Comparison of ENCODE assay signal across 11 cellular contexts in the genomic region with DNA sequence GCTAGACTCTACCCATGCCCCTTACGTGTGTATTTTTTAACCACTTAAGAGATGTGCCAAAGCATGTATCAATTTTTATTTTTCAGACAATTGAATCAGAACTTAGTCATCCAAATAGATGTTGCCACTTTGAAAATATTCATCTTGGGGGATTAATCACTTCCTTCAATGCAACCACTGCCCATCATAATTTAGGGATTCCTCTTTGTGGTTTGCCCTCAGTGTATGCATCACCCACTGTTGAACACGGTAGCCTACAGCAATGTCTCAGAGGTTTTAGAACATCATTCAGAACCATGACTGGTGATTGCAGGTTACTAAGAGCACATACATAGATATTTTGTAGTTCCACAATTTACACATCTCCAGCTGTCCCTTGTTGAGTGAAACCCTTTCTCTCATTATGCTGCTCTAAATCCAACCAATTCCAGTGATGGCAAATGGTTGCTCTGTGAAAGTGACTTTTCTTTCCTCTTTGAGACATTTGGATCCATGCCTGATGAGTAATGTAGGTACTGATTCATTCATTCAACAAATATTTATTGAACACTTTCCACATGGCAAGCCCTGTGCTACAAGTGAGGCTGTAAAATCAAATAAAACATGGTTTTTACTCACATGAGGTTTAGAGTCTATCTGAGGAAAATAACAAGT.
DNase-seq lines count a peak whose midpoint lies in the region; ATAC-seq, FAIRE-seq and TF ChIP-seq lines count a peak whose summit lies in the region.
"Had no signal": no experiment of that assay in that cellular context is flagged by ENCODE, and none has a peak within 500 bp of the region (broad histone marks: within the 10 kb centered on the region; RNA-seq: fewer than 3 reads in every experiment).

No MANE protein-coding gene starts in this region.

- H3K27ac Mint-ChIP-seq in naive thymus-derived CD4-positive, alpha-beta T cell, result no peak overlapping the region
- no peak overlapping the region for H3K27ac Mint-ChIP-seq in activated CD8-positive, alpha-beta memory T cell treated with anti-CD3 and anti-CD28 coated beads, Interleukin-2, amount 10 ng/mL, durations not matched to agents 7 days and 5 days

- no peak overlapping the region for H3K4me3 ChIP-seq in bronchial epithelial cell (ENCODE audit: low read depth, low read length)
- H3K4me3 ChIP-seq in naive thymus-derived CD4-positive, alpha-beta T cell (ENCODE audit: low read length), result no peak overlapping the region

- H3K36me3 ChIP-seq in bronchial epithelial cell (ENCODE audit: control insufficient read depth, insufficient read depth, low read length), result no peaks in the 10 kb centered on the region
- H3K36me3 ChIP-seq in naive thymus-derived CD4-positive, alpha-beta T cell (ENCODE audit: control insufficient read depth in 2 of 3, insufficient read depth in 3 of 3, low read length in 3 of 3), result no peaks in the 10 kb centered on the region

- intact Hi-C loops in naive thymus-derived CD4-positive, alpha-beta T cell (cut with micrococcal nuclease), result no loop called here

- peak; percentile 69 for ATAC-seq in naive thymus-derived CD4-positive, alpha-beta T cell
- ATAC-seq in HG03135 (IDR thresholded peaks at IDR 0.05; ENCODE audit: unreplicated experiment) (no peak), HG03565 (IDR thresholded peaks at IDR 0.05; ENCODE audit: unreplicated experiment) (no peak)
- ATAC-seq in activated CD8-positive, alpha-beta memory T cell treated with anti-CD3 and anti-CD28 coated beads, Interleukin-2, amount 10 ng/mL, durations not matched to agents 7 days and 5 days, result no peak

- no peak overlapping the region for H3K4me3 Mint-ChIP-seq in naive thymus-derived CD4-positive, alpha-beta T cell
- H3K4me3 Mint-ChIP-seq in activated CD8-positive, alpha-beta memory T cell treated with anti-CD3 and anti-CD28 coated beads, Interleukin-2, amount 10 ng/mL, durations not matched to agents 7 days and 5 days, result no peak overlapping the region
- H3K4me3 Mint-ChIP-seq: neural crest cell had no signal

- no peaks in the 10 kb centered on the region for H3K4me1 ChIP-seq in naive thymus-derived CD4-positive, alpha-beta T cell (ENCODE audit: control insufficient read depth in 2 of 2, insufficient read depth in 2 of 2, low read length in 2 of 2)

- no peaks in the 10 kb centered on the region for H3K36me3 Mint-ChIP-seq in naive thymus-derived CD4-positive, alpha-beta T cell
- no peaks in the 10 kb centered on the region for H3K36me3 Mint-ChIP-seq in activated CD8-positive, alpha-beta memory T cell treated with anti-CD3 and anti-CD28 coated beads, Interleukin-2, amount 10 ng/mL, durations not matched to agents 7 days and 5 days

- H3K9me3 ChIP-seq in naive thymus-derived CD4-positive, alpha-beta T cell (ENCODE audit: control insufficient read depth in 2 of 3, low read length in 3 of 3), result no peaks in the 10 kb centered on the region

- CTCF ChIA-PET in naive thymus-derived CD4-positive, alpha-beta T cell (lab: Charles Lee), result no interaction called here
- CTCF ChIA-PET in activated CD8-positive, alpha-beta memory T cell treated with anti-CD3 and anti-CD28 coated beads, Interleukin-2, amount 10 ng/mL, durations not matched to agents 7 days and 5 days (lab: Charles Lee), result no interaction called here

- peaks cover 0 to 35% (median 20%) of the 10 kb centered on the region in 5 donors for H3K27me3 Mint-ChIP-seq in naive thymus-derived CD4-positive, alpha-beta T cell
- peaks cover 55% of the 10 kb centered on the region for H3K27me3 Mint-ChIP-seq in activated CD8-positive, alpha-beta memory T cell treated with anti-CD3 and anti-CD28 coated beads, Interleukin-2, amount 10 ng/mL, durations not matched to agents 7 days and 5 days

- no peak overlapping the region for H3K27ac ChIP-seq in naive thymus-derived CD4-positive, alpha-beta T cell (ENCODE audit: low read depth, low read length)

- H3K9me3 Mint-ChIP-seq in naive thymus-derived CD4-positive, alpha-beta T cell, result peaks cover 0 to 1% (median 0%) of the 10 kb centered on the region in 11 donors
- H3K9me3 Mint-ChIP-seq in activated CD8-positive, alpha-beta memory T cell treated with anti-CD3 and anti-CD28 coated beads, Interleukin-2, amount 10 ng/mL, durations not matched to agents 7 days and 5 days (ENCODE audit: low read depth), result no peaks in the 10 kb centered on the region
- H3K9me3 Mint-ChIP-seq: neural crest cell had no signal

- peak; percentile 62 for FAIRE-seq in bronchial epithelial cell (lab: Jason Lieb, UNC)

- no peak for TF ChIP-seq CTCF in bronchial epithelial cell (IDR thresholded peaks at IDR 0.05; ENCODE audit: insufficient read depth, low read length, severe bottlenecking)

- DNase-seq in Caki2 (ENCODE audit: low read depth), result peak; percentile 83
- DNase-seq in LoVo (ENCODE audit: low spot score), result peak; percentile 86
- peak; percentile 99 for DNase-seq in bronchial epithelial cell (ENCODE audit: low read depth)
- no peak for DNase-seq in naive thymus-derived CD4-positive, alpha-beta T cell
- no peak for DNase-seq in activated CD8-positive, alpha-beta memory T cell treated with anti-CD3 and anti-CD28 coated beads, Interleukin-2, amount 10 ng/mL, durations not matched to agents 7 days and 5 days
- DNase-seq in NCI-H1048 (lab: John Stamatoyannopoulos, UW), result no peak
- DNase-seq: effector CD4-positive, alpha-beta T cell; NCI-H2081 treated with DMSO at 0.1 percent for 48 hours had no signal

- H3K4me1 Mint-ChIP-seq in naive thymus-derived CD4-positive, alpha-beta T cell, result peaks cover 0 to 5% (median 0%) of the 10 kb centered on the region in 7 donors
- peaks cover 6% of the 10 kb centered on the region for H3K4me1 Mint-ChIP-seq in activated CD8-positive, alpha-beta memory T cell treated with anti-CD3 and anti-CD28 coated beads, Interleukin-2, amount 10 ng/mL, durations not matched to agents 7 days and 5 days

- H3K27me3 ChIP-seq in bronchial epithelial cell (ENCODE audit: control insufficient read depth, insufficient read depth, low read length), result no peaks in the 10 kb centered on the region
- no peaks in the 10 kb centered on the region for H3K27me3 ChIP-seq in naive thymus-derived CD4-positive, alpha-beta T cell (ENCODE audit: control insufficient read depth in 2 of 2, insufficient read depth in 2 of 2, low read length in 2 of 2)

- POLR2A ChIA-PET in naive thymus-derived CD4-positive, alpha-beta T cell (lab: Charles Lee), result no interaction called here

- in situ Hi-C loops in Caki2 (cut with HindIII; ENCODE audit: low pct_unique_long_range_greater_than_20kb, low sequenced_read_pairs), result no loop called here

Comparison
In these comparisons a context has a peak if more than half of its experiments do, and no peak if none do; other contexts are left out.
1. DNase-seq: peak in Caki2 (single experiment), LoVo (single experiment) and bronchial epithelial cell (single experiment); none in naive thymus-derived CD4-positive, alpha-beta T cell (0 of 9), activated CD8-positive, alpha-beta memory T cell treated with anti-CD3 and anti-CD28 coated beads, Interleukin-2, amount 10 ng/mL, durations not matched to agents 7 days and 5 days (single experiment) and NCI-H1048 (single experiment).